ENCODE assay signal across 8 cellular contexts in genomic region chr10:26881600-26882331, GRCh38. TPM values are rescaled to one million over a fixed set of nuclear protein-coding genes. Genes with fewer than 3 reads are reported as not detected.
DNase-seq lines count a peak whose midpoint lies in the region; ATAC-seq, FAIRE-seq and TF ChIP-seq lines count a peak whose summit lies in the region.

No MANE protein-coding gene starts in this region.

- H3K23ac ChIP-seq in H1 (ENCODE audit: insufficient read length) (no peak overlapping the region), mesenchymal stem cell (ENCODE audit: low read length in 2 of 2) (no peak overlapping the region)

- no peak overlapping the region for H4K5ac ChIP-seq in H1 (ENCODE audit: insufficient read length, low read depth, low read length)

- H3K4ac ChIP-seq in H1 (replicated peaks; ENCODE audit: insufficient read length, low read depth, low read length) (no peak overlapping the region), mesenchymal stem cell (ENCODE audit: low read depth in 1 of 2, low read length in 2 of 2) (no peak overlapping the region)

- H3K27me3 ChIP-seq in BJ (ENCODE audit: control insufficient read depth, insufficient read depth, low read length): no peaks in the 10 kb centered on the region
- no peaks in the 10 kb centered on the region; a peak in 1 of 7 replicates for H3K27me3 ChIP-seq in H1 (replicated peaks in 1 of 4; ENCODE audit: control insufficient read depth in 3 of 4, extremely low read depth in 1 of 4, insufficient read depth in 3 of 4, low read length in 3 of 4)
- H3K27me3 ChIP-seq in mesenchymal stem cell (ENCODE audit: control insufficient read depth in 1 of 2, insufficient read depth in 1 of 2, low read length in 2 of 2): peaks cover 7 to 15% of the 10 kb centered on the region in 2 experiments

- H4K91ac ChIP-seq in H1 (replicated peaks; ENCODE audit: insufficient read length, low read length) (no peak overlapping the region), mesenchymal stem cell (ENCODE audit: low read length) (no peak overlapping the region)

- DNase-seq in BJ (ENCODE audit: low read depth) (no peak), OCI-M1 (lab: John Stamatoyannopoulos, UW) (peak; percentile 84), H1 (ENCODE audit: low read depth in 1 of 2, low spot score in 2 of 2) (no peak), mesenchymal stem cell (peak; percentile 77), occipital lobe (lab: John Stamatoyannopoulos, UW) (no peak)
- DNase-seq in Jurkat, Clone E6-1 (ENCODE audit: low read depth, low spot score): peak; percentile 47

- no peak overlapping the region for H3K27ac ChIP-seq in H1 (ENCODE audit: low read depth, low read length)
- no peak overlapping the region for H3K27ac ChIP-seq in mesenchymal stem cell (ENCODE audit: low read length, poor library complexity, severe bottlenecking)

- H3K56ac ChIP-seq in H1 (replicated peaks; ENCODE audit: insufficient read length, low read depth, low read length): no peak overlapping the region

- H3K4me2 ChIP-seq in H1 (ENCODE audit: insufficient read depth in 1 of 2, low read depth in 2 of 2, low read length in 2 of 2) (no peak overlapping the region), mesenchymal stem cell (ENCODE audit: low read length, poor library complexity, severe bottlenecking) (no peak overlapping the region)

- FAIRE-seq in H1 (lab: Jason Lieb, UNC): peak; percentile 89

- no peak overlapping the region for H2BK120ac ChIP-seq in H1 (replicated peaks; ENCODE audit: low read depth, low read length)
- H2BK120ac ChIP-seq in mesenchymal stem cell (ENCODE audit: low read depth, low read length): no peak overlapping the region

- H2BK15ac ChIP-seq in H1 (ENCODE audit: low read length): no peak overlapping the region
- no peak overlapping the region for H2BK15ac ChIP-seq in mesenchymal stem cell (ENCODE audit: low read depth, poor library complexity, severe bottlenecking)

- CTCF ChIA-PET in BJ (lab: Yijun Ruan, JAX) (interaction anchor here (0.6 to 9.5 kb wide), 29 partner anchors 9 to 274 kb away, joined by 3 to 171 read pairs (median 4); partner anchors contain the start of gene ABI1), H1 (lab: Charles Lee; ENCODE audit: partially characterized antibody) (interaction anchor here (0.6 to 11.0 kb wide), 35 partner anchors 8 to 753 kb away, joined by 3 to 147 read pairs (median 4); partner anchors contain the start of genes ABI1 and ANKRD26)

- no peak overlapping the region for H3K4me3 ChIP-seq in BJ (ENCODE audit: low read depth, low read length)
- H3K4me3 ChIP-seq in Jurkat, Clone E6-1 (ENCODE audit: low read length): no peak overlapping the region
- no peak overlapping the region for H3K4me3 ChIP-seq in H1 (ENCODE audit: extremely low read depth in 1 of 4, insufficient read depth in 2 of 4, low read depth in 3 of 4, low read length in 4 of 4)
- H3K4me3 ChIP-seq in mesenchymal stem cell (ENCODE audit: insufficient read depth in 1 of 2, low read depth in 1 of 2, low read length in 2 of 2): no peak overlapping the region

- ATAC-seq in GM18511 (IDR thresholded peaks at IDR 0.05; ENCODE audit: unreplicated experiment) (peak; percentile 91), GM19452 (IDR thresholded peaks at IDR 0.05; ENCODE audit: unreplicated experiment) (no peak)

- TF ChIP-seq POLR2A in H1 (IDR thresholded peaks at IDR 0.05; ENCODE audit: control extremely low read depth in 1 of 2, low read depth in 2 of 2, low read length in 2 of 2): no peak

- H3K23me2 ChIP-seq in H1 (ENCODE audit: low read depth, low read length): no peaks in the 10 kb centered on the region

- no peaks in the 10 kb centered on the region for H3K79me2 ChIP-seq in H1 (ENCODE audit: control insufficient read depth in 1 of 2, insufficient read depth in 2 of 2, low read length in 2 of 2)

- H3K4me1 ChIP-seq in H1 (replicated peaks in 1 of 4; ENCODE audit: control insufficient read depth in 3 of 4, insufficient read depth in 4 of 4, low read length in 3 of 4): no peaks in the 10 kb centered on the region
- no peaks in the 10 kb centered on the region for H3K4me1 ChIP-seq in mesenchymal stem cell (ENCODE audit: control insufficient read depth, insufficient read depth, low read depth, low read length)

- H2BK20ac ChIP-seq in H1 (ENCODE audit: low read length): no peak overlapping the region

- H2AFZ ChIP-seq in H1 (ENCODE audit: low read length) (peak overlapping the region; percentile 79), mesenchymal stem cell (ENCODE audit: low read depth, low read length) (no peak overlapping the region)

- H3K9me3 ChIP-seq in H1 (ENCODE audit: insufficient read depth in 2 of 2, low read depth in 1 of 2, low read length in 1 of 2) (no peaks in the 10 kb centered on the region), mesenchymal stem cell (ENCODE audit: control insufficient read depth, low read length) (no peaks in the 10 kb centered on the region)

- peak; percentile 86 to 90 for TF ChIP-seq RAD21 in H1 (IDR thresholded peaks at IDR 0.05 in 1 of 2, conservative IDR thresholded peaks at IDR 0.05 in 1 of 2; ENCODE audit: low read depth in 2 of 2, low read length in 2 of 2)

- no peak overlapping the region for H3K14ac ChIP-seq in H1 (ENCODE audit: insufficient read length)
- H3K14ac ChIP-seq in mesenchymal stem cell (ENCODE audit: low read length in 2 of 2): no peak overlapping the region

- H3K79me1 ChIP-seq in H1 (ENCODE audit: low read depth, low read length) (no peaks in the 10 kb centered on the region), mesenchymal stem cell (replicated peaks; ENCODE audit: low read length, poor library complexity, severe bottlenecking) (no peaks in the 10 kb centered on the region)

- H3K36me3 ChIP-seq in BJ (ENCODE audit: control insufficient read depth, insufficient read depth, low read length) (no peaks in the 10 kb centered on the region), H1 (ENCODE audit: control insufficient read depth in 2 of 4, insufficient read depth in 4 of 4, low read length in 3 of 4) (no peaks in the 10 kb centered on the region), mesenchymal stem cell (ENCODE audit: control insufficient read depth in 1 of 2, insufficient read depth in 2 of 2, low read depth in 1 of 2, low read length in 2 of 2) (no peaks in the 10 kb centered on the region)

- H4K8ac ChIP-seq in H1 (ENCODE audit: extremely low read depth, insufficient read depth, low read length): no peak overlapping the region
- H4K8ac ChIP-seq in mesenchymal stem cell (ENCODE audit: low read length): no peak overlapping the region

- TF ChIP-seq CTCF in BJ (IDR thresholded peaks at IDR 0.05; ENCODE audit: insufficient read depth, low read depth, low read length) (peak; percentile 74), H1 (IDR thresholded peaks at IDR 0.05; ENCODE audit: control extremely low read depth in 1 of 3, insufficient read depth in 1 of 3, low read depth in 1 of 3, low read length in 3 of 3) (peak in 2 of 3 experiments; percentile 69 to 77; a peak in 3 of 4 replicates)

- 26% methylated on average over 10 of the region's 10 CpGs; no CpG with 5 or more reads in 1 of the 2 experiments for WGBS in H1 (ENCODE audit: extremely low coverage in 1 of 2, insufficient coverage in 1 of 2, insufficient read length in 1 of 2, insufficient replicate concordance in 2 of 2, low coverage in 1 of 2, low lambda C conversion rate in 2 of 2, missing lambda C conversion rate in 1 of 2), 2 experiments
- WGBS in mesenchymal stem cell: 24% methylated on average over 6 of the region's 10 CpGs

- no peak overlapping the region for H2AK5ac ChIP-seq in H1 (ENCODE audit: low read depth, low read length)
- H2AK5ac ChIP-seq in mesenchymal stem cell (ENCODE audit: low read length, severe bottlenecking): no peak overlapping the region

- H2BK12ac ChIP-seq in H1 (ENCODE audit: low read depth, low read length): no peak overlapping the region
- H2BK12ac ChIP-seq in mesenchymal stem cell (ENCODE audit: low read length in 2 of 2): no peak overlapping the region

- no peak overlapping the region for H3K9ac ChIP-seq in H1 (replicated peaks in 1 of 4; ENCODE audit: extremely low read depth in 1 of 4, low read depth in 3 of 4, low read length in 3 of 4)
- H3K9ac ChIP-seq in mesenchymal stem cell (ENCODE audit: low read length): no peak overlapping the region

- H2BK5ac ChIP-seq in H1 (ENCODE audit: low read depth, low read length) (no peak overlapping the region), mesenchymal stem cell (ENCODE audit: low read depth, low read length, poor library complexity, severe bottlenecking) (no peak overlapping the region)

- TF ChIP-seq EP300 in H1 (IDR thresholded peaks at IDR 0.05; ENCODE audit: borderline replicate concordance in 1 of 2, low read depth in 2 of 2, low read length in 2 of 2): no peak

- H3K18ac ChIP-seq in H1 (ENCODE audit: extremely low read depth, low read length) (no peak overlapping the region), mesenchymal stem cell (ENCODE audit: low read depth in 1 of 2, low read length in 2 of 2) (no peak overlapping the region)

- POLR2A ChIA-PET in BJ (lab: Charles Lee): interaction anchor here (0.6 to 1.5 kb wide), 2 partner anchors 156 to 193 kb away, joined by 9 to 10 read pairs; no protein-coding TSS in a partner anchor
- POLR2A ChIA-PET in H1 (lab: Charles Lee; ENCODE audit: partially characterized antibody): interaction anchor here (1.6 kb wide), 1 partner anchor 155 kb away, joined by 4 read pairs; no protein-coding TSS in a partner anchor

- H4K20me1 ChIP-seq in H1 (replicated peaks in 1 of 2; ENCODE audit: control insufficient read depth in 1 of 2, insufficient read depth in 2 of 2, low read length in 2 of 2): no peaks in the 10 kb centered on the region

TF ChIP-seq in H1, 55 proteins besides CTCF, POLR2A, EP300 and RAD21 (continues in another document):
- 0 out of 2 replicates have a peak, but pooled peaks have one; percentile 31 for TF ChIP-seq BACH1 (IDR thresholded peaks at IDR 0.05; ENCODE audit: low read length)
- TF ChIP-seq CBX8 (IDR thresholded peaks at IDR 0.05; ENCODE audit: borderline replicate concordance, low read depth, low read length): no peak
- TF ChIP-seq KDM5A (IDR thresholded peaks at IDR 0.05; ENCODE audit: low read length): peak; percentile 60; the same call in 1 of the 2 replicates
- TF ChIP-seq MAFK (IDR thresholded peaks at IDR 0.05; ENCODE audit: low read depth, low read length): peak; percentile 14; the same call in 1 of the 2 replicates

RNA-seq across cellular contexts. Expression of gene ABI1, which starts 21.0 kb away (rescaled TPM):
- polyA plus RNA-seq in BJ (2011; rRNA removed) (67.0 and 71.1 TPM in 2 replicates), H1 (2011; rRNA removed) (30.0 and 35.4 TPM in 2 replicates)
- 20.8 and 34.1 TPM in 2 replicates for polyA minus RNA-seq in BJ (2011; rRNA and poly(A)+ RNA removed)
- polyA plus RNA-seq in Jurkat, Clone E6-1 (2012; ENCODE audit: insufficient read depth, insufficient read length): 45.2 TPM
- 35.6 and 37.0 TPM in 2 replicates for total RNA-seq in H1 (2021; fragmentation: NEBNext Ultra II Directional; extraction: Animal tissue kit (Norgen Biotek cat#: 25700))
- 26.3 TPM for polyA plus RNA-seq in H1 (2011; cell fraction: cytosol; rRNA removed)
- polyA plus RNA-seq in H1 (2011; cell fraction: nucleus; rRNA removed): 14.8 TPM
- polyA plus RNA-seq in H1 (2012, experiment 1 of 2): 21.4 to 27.6 TPM (median 25.4 TPM) in 4 replicates
- polyA plus RNA-seq in H1 (2012, experiment 2 of 2): 4.1 TPM
- polyA plus RNA-seq in H1 (2013, experiment 1 of 2): 20.1 TPM
- 20.5 TPM for polyA plus RNA-seq in H1 (2013, experiment 2 of 2)
- polyA minus RNA-seq in H1 (2011; rRNA and poly(A)+ RNA removed): 36.2 and 38.1 TPM in 2 replicates
- 14.7 TPM for polyA minus RNA-seq in H1 (2011; cell fraction: cytosol; rRNA and poly(A)+ RNA removed)
- polyA minus RNA-seq in H1 (2011; cell fraction: nucleus; rRNA and poly(A)+ RNA removed): 22.8 TPM
- 42.8 TPM for polyA plus RNA-seq in mesenchymal stem cell (2013, experiment 1 of 2)
- 43.4 TPM for polyA plus RNA-seq in mesenchymal stem cell (2013, experiment 2 of 2)
- total RNA-seq in occipital lobe: 65.7 TPM

Comparison
In these comparisons a context has a peak if more than half of its experiments do, and no peak if none do; other contexts are left out.
1. DNase-seq: peak in Jurkat, Clone E6-1 (single experiment), OCI-M1 (single experiment) and mesenchymal stem cell (single experiment); none in BJ (single experiment), H1 (0 of 2) and occipital lobe (single experiment).